1 cellular context compared by ENCODE assay signal in the genomic region with DNA sequence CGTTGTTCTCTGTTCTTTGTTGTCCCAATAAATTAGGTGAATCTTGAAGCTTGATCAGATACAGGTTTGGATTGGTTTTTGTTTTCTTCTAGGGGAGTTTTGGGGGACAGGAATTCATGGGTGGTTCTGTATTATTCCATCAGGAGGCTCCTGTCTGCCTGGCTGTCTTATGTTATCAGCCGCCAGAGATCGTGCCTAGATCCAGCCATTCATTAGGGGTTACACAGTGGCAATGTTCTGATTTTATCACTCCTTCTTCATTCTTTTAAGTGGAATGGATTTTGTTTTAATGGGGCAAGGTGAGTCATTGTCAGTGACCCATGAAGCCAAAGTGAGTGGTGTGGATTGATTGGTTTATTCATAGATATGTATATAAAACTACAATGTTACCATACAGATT.
TF ChIP-seq lines count a peak whose summit lies in the region.

No MANE protein-coding gene starts in this region.

TF ChIP-seq in HEK293, 187 proteins besides CTCF, POLR2A, EP300 and RAD21 (continued from another document):
- TF ChIP-seq ZNF513 (tag by site-specific recombination; IDR thresholded peaks at IDR 0.05) (no peak), ZNF664 (tag by site-specific recombination; IDR thresholded peaks at IDR 0.05) (no peak), ZBTB7A (tag by site-specific recombination; IDR thresholded peaks at IDR 0.05; ENCODE audit: low read depth) (no peak), ZNF561 (tag by site-specific recombination; IDR thresholded peaks at IDR 0.05; ENCODE audit: borderline replicate concordance) (no peak), ZNF600 (tag by site-specific recombination; IDR thresholded peaks at IDR 0.05) (no peak)
